ENCODE assay signal across 8 cellular contexts in the genomic region with DNA sequence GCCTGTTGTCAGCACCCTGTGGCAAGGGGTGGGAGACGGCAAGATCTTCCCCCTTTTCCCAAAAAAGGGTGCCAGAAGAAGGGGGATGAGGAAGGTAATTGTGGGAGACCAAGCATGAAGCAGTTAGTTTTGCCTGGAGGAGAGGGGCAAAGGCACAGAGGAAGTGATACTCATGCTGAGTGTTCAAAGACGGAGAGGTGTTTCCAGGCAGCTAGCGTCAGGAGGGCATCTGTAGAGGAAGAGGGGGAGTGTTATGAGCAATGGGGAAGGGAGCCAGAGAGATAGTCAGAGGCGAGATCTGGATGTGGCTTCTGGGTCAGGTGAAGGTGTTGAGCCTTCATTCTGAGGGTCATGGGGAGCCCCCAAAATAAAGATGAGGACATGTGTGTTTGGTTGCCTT. TPM values are rescaled to one million over a fixed set of nuclear protein-coding genes. Genes with fewer than 3 reads are reported as not detected.
DNase-seq lines count a peak whose midpoint lies in the region; ATAC-seq and TF ChIP-seq lines count a peak whose summit lies in the region.

No MANE protein-coding gene starts in this region.

- no peaks in the 10 kb centered on the region for H3K27me3 ChIP-seq in brain microvascular endothelial cell (replicated peaks)
- no peaks in the 10 kb centered on the region for H3K27me3 ChIP-seq in dorsolateral prefrontal cortex

- no peaks in the 10 kb centered on the region for H3K36me3 ChIP-seq in brain microvascular endothelial cell (replicated peaks)

- intact Hi-C loops in left ventricle myocardium superior (cut with micrococcal nuclease) = no loop called here
- intact Hi-C loops in dorsolateral prefrontal cortex (cut with DNase I) = no loop called here

- peak overlapping the region; percentile 95 for H3K27ac ChIP-seq in brain microvascular endothelial cell
- H3K27ac ChIP-seq in dorsolateral prefrontal cortex = no peak overlapping the region

- H3K4me3 ChIP-seq in brain microvascular endothelial cell (ENCODE audit: low read depth, low read length) (no peak overlapping the region), dorsolateral prefrontal cortex (no peak overlapping the region)

- ATAC-seq in left ventricle myocardium superior = no peak

- in situ Hi-C loops in brain microvascular endothelial cell (cut with HindIII; ENCODE audit: low pct_ligation_motif_present, low sequenced_read_pairs) = no loop called here

- TF ChIP-seq CTCF in brain microvascular endothelial cell (IDR thresholded peaks at IDR 0.05; ENCODE audit: low read depth, low read length, missing control alignments) (no peak), dorsolateral prefrontal cortex (IDR thresholded peaks at IDR 0.05 in 54 of 56, conservative IDR thresholded peaks at IDR 0.05 in 2 of 56; ENCODE audit: low read depth in 1 of 56, partially characterized antibody in 56 of 56) (no peak)

- DNase-seq in GM03348 (ENCODE audit: low spot score) = peak; percentile 5
- peak; percentile 49 for DNase-seq in HCEC 1CT
- peak; percentile 38 for DNase-seq in NOMO-1 treated with DMSO at 0.1 percent for 48 hours (lab: John Stamatoyannopoulos, UW; ENCODE audit: unreplicated experiment)
- no peak for DNase-seq in brain microvascular endothelial cell
- DNase-seq in hepatic stellate cell (ENCODE audit: low spot score) = no peak
- no peak for DNase-seq in left ventricle myocardium superior
- DNase-seq in dorsolateral prefrontal cortex = no peak
- no peak for DNase-seq in AG20443 (ENCODE audit: low spot score)

RNA-seq across cellular contexts. Expression of a gene that starts 26.9 kb away (rescaled TPM):
- total RNA-seq in left ventricle myocardium superior (9.3 TPM), dorsolateral prefrontal cortex (10 to 100 TPM in 82 of 120 experiments, 1 to 10 TPM in 38; 6.7 to 17.9 (median 11.0) TPM)

RNA-seq across cellular contexts. Expression of a gene that starts 49.7 kb away (rescaled TPM):
- total RNA-seq in left ventricle myocardium superior (not detected), dorsolateral prefrontal cortex (1 to 10 TPM in 1 of 120 experiments, under 1 TPM in 42, not detected in 77; 0.12 to 1.1 (median 0.32) TPM)

Comparison
In these comparisons a context has a peak if more than half of its experiments do, and no peak if none do; other contexts are left out.
1. DNase-seq: peak in GM03348 (single experiment), HCEC 1CT (single experiment) and NOMO-1 treated with DMSO at 0.1 percent for 48 hours (single experiment); none in brain microvascular endothelial cell (single experiment), hepatic stellate cell (single experiment), left ventricle myocardium superior (single experiment), dorsolateral prefrontal cortex (0 of 10) and AG20443 (single experiment).